In genomic region chr3:183764854-183765731, GRCh38 we compare ENCODE assay signal across 8 cellular contexts.
A peak's percentile ranks its signal among the peaks of the same experiment; 100 is the strongest.
DNase-seq lines count a peak whose midpoint lies in the region; ATAC-seq and TF ChIP-seq lines count a peak whose summit lies in the region.

No MANE protein-coding gene starts in this region.

- H3K27ac ChIP-seq in left ventricle myocardium inferior (replicated peaks), result peak overlapping the region; percentile 42
- peak overlapping the region; percentile 87 for H3K27ac ChIP-seq in VCaP

- intact Hi-C loops in left ventricle myocardium inferior (cut with micrococcal nuclease), result loop anchor here (5.0 kb wide), 1 partner anchor 298 kb away; no protein-coding TSS in a partner anchor
- intact Hi-C loops in cardiac septum (cut with DNase I), result loop anchor here (5.0 to 10.0 kb wide), 3 partner anchors 33 to 590 kb away; partner anchors contain the start of gene YEATS2

- DNase-seq in left ventricle myocardium inferior, result no peak
- no peak for DNase-seq in cardiac septum (ENCODE audit: low spot score)
- DNase-seq in islet precursor cell, result peak; percentile 85
- no peak for DNase-seq in HAP-1 (ENCODE audit: low spot score in 2 of 2)
- no peak for DNase-seq in T-helper 1 cell

- TF ChIP-seq CTCF in left ventricle myocardium inferior (IDR thresholded peaks at IDR 0.05; ENCODE audit: borderline replicate concordance) (no peak), VCaP (conservative IDR thresholded peaks at IDR 0.05) (no peak)

- no peak for ATAC-seq in GM18907 (IDR thresholded peaks at IDR 0.05; ENCODE audit: unreplicated experiment)
- no peak for ATAC-seq in GM18870 (IDR thresholded peaks at IDR 0.05; ENCODE audit: unreplicated experiment)

- in situ Hi-C loops in HAP-1 (cut with MboI; ENCODE audit: low sequenced_read_pairs), result loop anchor here (5.0 to 25.0 kb wide), 2 partner anchors 298 to 578 kb away; no protein-coding TSS in a partner anchor

- H3K27me3 ChIP-seq in left ventricle myocardium inferior (ENCODE audit: low read depth) (no peaks in the 10 kb centered on the region), HAP-1 (ENCODE audit: low read depth) (no peaks in the 10 kb centered on the region)

- H3K9me3 ChIP-seq in left ventricle myocardium inferior (replicated peaks) (no peaks in the 10 kb centered on the region), HAP-1 (no peaks in the 10 kb centered on the region)

- peaks cover 52% of the 10 kb centered on the region for H3K36me3 ChIP-seq in left ventricle myocardium inferior
- peaks cover 61% of the 10 kb centered on the region for H3K36me3 ChIP-seq in HAP-1 (replicated peaks)

- H3K4me1 ChIP-seq in left ventricle myocardium inferior (peaks cover 22% of the 10 kb centered on the region), HAP-1 (no peaks in the 10 kb centered on the region)

- H3K4me3 ChIP-seq in left ventricle myocardium inferior (no peak overlapping the region), HAP-1 (no peak overlapping the region)
